8 cellular contexts compared by ENCODE assay signal in genomic region chr12:51238510-51239334, GRCh38.
DNase-seq lines count a peak whose midpoint lies in the region; TF ChIP-seq lines count a peak whose summit lies in the region.

Gene DAZAP2, plus strand, starts transcription at chr12:51238826. Its CDS starts 82 bp downstream, at chr12:51238908.

- H3K27me3 ChIP-seq in MM.1S (replicated peaks; ENCODE audit: insufficient read depth, low read length) = no peaks in the 10 kb centered on the region
- no peaks in the 10 kb centered on the region for H3K27me3 ChIP-seq in neuron (ENCODE audit: insufficient read depth, low read length)
- H3K27me3 ChIP-seq in subcutaneous abdominal adipose tissue (ENCODE audit: control insufficient read depth in 5 of 5, insufficient read depth in 4 of 5, low read length in 5 of 5) = no peaks in the 10 kb centered on the region

- H3K9ac ChIP-seq in MM.1S (ENCODE audit: low read length) (peak within 1 kb of the TSS; percentile 100), subcutaneous abdominal adipose tissue (ENCODE audit: low read length in 5 of 5) (peak within 1 kb of the TSS; percentile 100)

- H3K36me3 ChIP-seq in MM.1S (replicated peaks; ENCODE audit: insufficient read depth, low read length) (peaks cover 5% of the 10 kb centered on the region; the same call in 1 of the 2 replicates), neuron (ENCODE audit: insufficient read depth, low read length) (peaks cover 32% of the 10 kb centered on the region), subcutaneous abdominal adipose tissue (ENCODE audit: control insufficient read depth in 5 of 5, insufficient read depth in 5 of 5, low read length in 5 of 5) (peaks cover 13 to 33% (median 30%) of the 10 kb centered on the region in 5 donors)

- H3K79me2 ChIP-seq in MM.1S (ENCODE audit: low read length) = peaks cover 28% of the 10 kb centered on the region

- H2AFZ ChIP-seq in MM.1S (ENCODE audit: low read length) (peak within 1 kb of the TSS; percentile 86), neuron (ENCODE audit: low read depth, low read length) (peak within 1 kb of the TSS; percentile 86)

- peak within 1 kb of the TSS; percentile 92 for H3K4me2 ChIP-seq in MM.1S (ENCODE audit: low read depth, low read length)

- H3K27ac ChIP-seq in MM.1S (ENCODE audit: low read length) = peak within 1 kb of the TSS; percentile 100
- peak within 1 kb of the TSS; percentile 100 for H3K27ac ChIP-seq in subcutaneous abdominal adipose tissue (ENCODE audit: low read depth, low read length)

- no peaks in the 10 kb centered on the region for H3K9me2 ChIP-seq in MM.1S (replicated peaks; ENCODE audit: insufficient read depth, low read length)

- DNase-seq in GF-D8 (lab: John Stamatoyannopoulos, UW) (peak; percentile 89), HCEC 1CT (peak; percentile 93), MM.1S (peak; percentile 97), SIG-M5 (lab: John Stamatoyannopoulos, UW) (peak; percentile 85), activated gamma-delta T cell treated with Interleukin-2 at 50 U/mL for 16 hours (peak; percentile 95), foreskin fibroblast (peak; percentile 94 to 99)

- H3F3A ChIP-seq in MM.1S (ENCODE audit: insufficient read depth, low read length) = peaks cover 15% of the 10 kb centered on the region

- H3K4me1 ChIP-seq in MM.1S (ENCODE audit: low read length) (peaks cover 10% of the 10 kb centered on the region; the same call in 1 of the 2 replicates), neuron (ENCODE audit: insufficient read depth, low read length) (peaks cover 12% of the 10 kb centered on the region), subcutaneous abdominal adipose tissue (ENCODE audit: control insufficient read depth in 5 of 5, insufficient read depth in 5 of 5, low read length in 5 of 5) (peaks cover 0 to 37% (median 26%) of the 10 kb centered on the region in 5 donors)

- TF ChIP-seq CTCF in MM.1S (IDR thresholded peaks at IDR 0.05; ENCODE audit: low read length) = no peak
- TF ChIP-seq CTCF in foreskin fibroblast (IDR thresholded peaks at IDR 0.05; ENCODE audit: low read depth, low read length) = no peak

- H3K4me3 ChIP-seq in MM.1S (ENCODE audit: low read length) (peak within 1 kb of the TSS; percentile 100), foreskin fibroblast (ENCODE audit: low read depth in 1 of 2, low read length in 2 of 2) (peak within 1 kb of the TSS; percentile 98 to 100), neuron (ENCODE audit: low read length) (peak within 1 kb of the TSS; percentile 98), subcutaneous abdominal adipose tissue (ENCODE audit: low read depth in 1 of 5, low read length in 5 of 5) (peak within 1 kb of the TSS; percentile 97 to 100 (median 100))

- H4K20me1 ChIP-seq in MM.1S (ENCODE audit: insufficient read depth, low read length) = peaks cover 5% of the 10 kb centered on the region; the same call in 1 of the 2 replicates

- H3K9me3 ChIP-seq in MM.1S (replicated peaks; ENCODE audit: insufficient read depth, low read length) (no peaks in the 10 kb centered on the region), neuron (ENCODE audit: low read length) (no peaks in the 10 kb centered on the region), subcutaneous abdominal adipose tissue (ENCODE audit: control insufficient read depth in 5 of 5, low read length in 5 of 5) (no peaks in the 10 kb centered on the region)

Comparison
In these comparisons a context has a peak if more than half of its experiments do, and no peak if none do; other contexts are left out.
1. Peak in every context shown above with its lines: DNase-seq, H3K4me3 ChIP-seq and H3K27ac ChIP-seq.